Comparison of ENCODE assay signal across 1 cellular context in genomic region chr17:80453126-80453979, GRCh38.
TF ChIP-seq lines count a peak whose summit lies in the region.

No MANE protein-coding gene starts in this region.

TF ChIP-seq in SK-N-SH treated with all-trans-retinoic acid at 6 μM for 48 hours, 23 proteins besides CTCF, POLR2A, EP300 and RAD21 (continued from another document):
- TF ChIP-seq TOX (CRISPR knock-in tag; IDR thresholded peaks at IDR 0.05; ENCODE audit: borderline replicate concordance): no peak
- no peak for TF ChIP-seq ZNF70 (CRISPR knock-in tag; IDR thresholded peaks at IDR 0.05)
- TF ChIP-seq ZFP3 (CRISPR knock-in tag; IDR thresholded peaks at IDR 0.05): no peak
- TF ChIP-seq ARNTL (CRISPR knock-in tag; IDR thresholded peaks at IDR 0.05; ENCODE audit: borderline replicate concordance, low read depth): no peak
- no peak for TF ChIP-seq RARB (CRISPR knock-in tag; IDR thresholded peaks at IDR 0.05)
- TF ChIP-seq CSDC2 (CRISPR knock-in tag; IDR thresholded peaks at IDR 0.05): no peak
- no peak for TF ChIP-seq ZC3H10 (CRISPR knock-in tag; IDR thresholded peaks at IDR 0.05)
